In the genomic region with DNA sequence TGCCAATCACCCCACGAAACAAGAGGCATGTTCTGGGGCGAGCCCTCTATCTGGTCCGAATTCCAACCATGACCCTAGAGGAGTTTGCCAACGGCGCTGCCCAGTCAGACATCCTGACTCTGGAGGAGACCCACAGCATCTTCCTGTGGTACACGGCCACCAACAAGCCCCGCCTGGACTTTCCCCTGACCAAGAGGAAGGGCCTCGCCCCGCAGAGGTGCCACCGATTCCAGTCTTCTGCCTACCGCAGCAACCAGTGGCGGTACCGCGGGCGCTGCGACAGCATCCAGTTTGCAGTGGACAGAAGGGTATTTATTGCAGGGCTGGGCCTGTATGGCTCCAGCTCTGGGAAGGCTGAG, we compare ENCODE assay signal across 11 cellular contexts. TPM values are rescaled to one million over a fixed set of nuclear protein-coding genes. Genes with fewer than 3 reads are reported as not detected.
DNase-seq lines count a peak whose midpoint lies in the region; ATAC-seq, FAIRE-seq and TF ChIP-seq lines count a peak whose summit lies in the region.
"Had no signal": no experiment of that assay in that cellular context is flagged by ENCODE, and none has a peak within 500 bp of the region (broad histone marks: within the 10 kb centered on the region; RNA-seq: fewer than 3 reads in every experiment).

No MANE protein-coding gene starts in this region.

- POLR2A ChIA-PET in A673 (lab: Charles Lee; ENCODE audit: low non-redundant PET) (no interaction called here), Caco-2 (lab: Charles Lee) (interaction anchor here (0.7 kb wide), 1 partner anchor 65 kb away, joined by 3 read pairs; a partner anchor contains a TSS)
- POLR2A ChIA-PET in naive thymus-derived CD4-positive, alpha-beta T cell (lab: Charles Lee) = interaction anchor here (2.5 kb wide), 1 partner anchor 51 kb away, joined by 9 read pairs; a partner anchor contains a TSS

- BruUV-seq in A673 (replicated peaks; lab: Mats Ljungman, UMichigan) (no TSS peak), Caco-2 (replicated peaks; lab: Mats Ljungman, UMichigan) (TSS peak; percentile 62)

- no peak for DNase-seq in A673 (ENCODE audit: low spot score)
- no peak for DNase-seq in Caco-2
- DNase-seq in activated naive CD8-positive, alpha-beta T cell treated with anti-CD3 and anti-CD28 coated beads for 36 hours = no peak
- DNase-seq in naive thymus-derived CD4-positive, alpha-beta T cell = no peak
- no peak for DNase-seq in GM19239 (ENCODE audit: insufficient read length, low spot score)
- DNase-seq in effector CD4-positive, alpha-beta T cell = no peak
- no peak for DNase-seq in T1000 (lab: John Stamatoyannopoulos, UW)
- DNase-seq: NCI-H2171; stimulated activated CD4-positive, alpha-beta T cell treated with anti-CD3 and anti-CD28 coated beads, Interleukin-1b, Interleukin-23, amount 100 ng/mL, for 48 hours; stimulated activated naive CD4-positive, alpha-beta T cell treated with Interleukin-2 at 50 U/mL for 16 hours had no signal

- H3K36me3 Mint-ChIP-seq in Caco-2 (ENCODE audit: insufficient read depth, unreplicated experiment) = peaks cover 52% of the 10 kb centered on the region
- peaks cover 7% of the 10 kb centered on the region for H3K36me3 Mint-ChIP-seq in activated naive CD8-positive, alpha-beta T cell treated with anti-CD3 and anti-CD28 coated beads for 36 hours
- peaks cover 0 to 14% (median 0%) of the 10 kb centered on the region in 5 donors for H3K36me3 Mint-ChIP-seq in naive thymus-derived CD4-positive, alpha-beta T cell

- ATAC-seq in naive thymus-derived CD4-positive, alpha-beta T cell = no peak
- no peak for ATAC-seq in HG02623 (IDR thresholded peaks at IDR 0.05; ENCODE audit: unreplicated experiment)

- CTCF ChIA-PET in A673 (lab: Charles Lee) (no interaction called here), Caco-2 (lab: Charles Lee) (interaction anchor here (1.2 to 1.6 kb wide), 2 partner anchors 22 to 240 kb away, joined by 6 to 7 read pairs; no protein-coding TSS in a partner anchor)
- CTCF ChIA-PET in naive thymus-derived CD4-positive, alpha-beta T cell (lab: Charles Lee) = no interaction called here

- no peaks in the 10 kb centered on the region for H3K27me3 Mint-ChIP-seq in Caco-2 (ENCODE audit: insufficient read depth, unreplicated experiment)
- H3K27me3 Mint-ChIP-seq in activated naive CD8-positive, alpha-beta T cell treated with anti-CD3 and anti-CD28 coated beads for 36 hours = no peaks in the 10 kb centered on the region
- H3K27me3 Mint-ChIP-seq in naive thymus-derived CD4-positive, alpha-beta T cell = no peaks in the 10 kb centered on the region

- TF ChIP-seq CTCF in A673 (conservative IDR thresholded peaks at IDR 0.05; ENCODE audit: low read depth, low read length) = no peak
- TF ChIP-seq CTCF in Caco-2 (IDR thresholded peaks at IDR 0.05; ENCODE audit: insufficient read depth in 1 of 2, low read depth in 1 of 2, low read length in 1 of 2, severe bottlenecking in 1 of 2, unreplicated experiment in 1 of 2) = no peak

- peaks cover 16% of the 10 kb centered on the region for H3K36me3 ChIP-seq in A673 (ENCODE audit: insufficient read depth, low read length, poor library complexity, severe bottlenecking)
- H3K36me3 ChIP-seq in Caco-2 (ENCODE audit: control insufficient read depth, insufficient read depth, low read length) = peaks cover 4% of the 10 kb centered on the region; the same call in 1 of the 2 replicates
- H3K36me3 ChIP-seq in naive thymus-derived CD4-positive, alpha-beta T cell (ENCODE audit: control insufficient read depth in 2 of 3, insufficient read depth in 3 of 3, low read length in 3 of 3) = peaks cover 0 to 39% (median 0%) of the 10 kb centered on the region in 3 experiments

- FAIRE-seq in GM19239 (lab: Jason Lieb, UNC) = no peak

- peaks cover 5% of the 10 kb centered on the region for H3K4me1 ChIP-seq in A673 (ENCODE audit: insufficient read depth, low read length, poor library complexity, severe bottlenecking)
- H3K4me1 ChIP-seq in Caco-2 = peaks cover 6% of the 10 kb centered on the region
- peaks cover 12 to 14% of the 10 kb centered on the region in 2 donors for H3K4me1 ChIP-seq in naive thymus-derived CD4-positive, alpha-beta T cell (ENCODE audit: control insufficient read depth in 2 of 2, insufficient read depth in 2 of 2, low read length in 2 of 2)

- H3K4me3 ChIP-seq in A673 (ENCODE audit: low read depth, low read length, poor library complexity, severe bottlenecking) (peak overlapping the region; percentile 59), Caco-2 (ENCODE audit: low read depth, low read length) (no peak overlapping the region)
- H3K4me3 ChIP-seq in naive thymus-derived CD4-positive, alpha-beta T cell (ENCODE audit: low read length) = no peak overlapping the region

- H3K27me3 ChIP-seq in A673 (replicated peaks; ENCODE audit: insufficient read depth, low read depth, low read length, poor library complexity) (no peaks in the 10 kb centered on the region), Caco-2 (replicated peaks; ENCODE audit: control insufficient read depth, insufficient read depth, low read length) (no peaks in the 10 kb centered on the region)
- no peaks in the 10 kb centered on the region for H3K27me3 ChIP-seq in naive thymus-derived CD4-positive, alpha-beta T cell (ENCODE audit: control insufficient read depth in 2 of 2, insufficient read depth in 2 of 2, low read length in 2 of 2)

- H3K4me1 Mint-ChIP-seq in Caco-2 (ENCODE audit: low read depth, unreplicated experiment) = peaks cover 7% of the 10 kb centered on the region
- peaks cover 31% of the 10 kb centered on the region for H3K4me1 Mint-ChIP-seq in activated naive CD8-positive, alpha-beta T cell treated with anti-CD3 and anti-CD28 coated beads for 36 hours
- peaks cover 15 to 45% (median 31%) of the 10 kb centered on the region in 7 donors for H3K4me1 Mint-ChIP-seq in naive thymus-derived CD4-positive, alpha-beta T cell

- no peak overlapping the region for H3K27ac Mint-ChIP-seq in Caco-2 (ENCODE audit: unreplicated experiment)
- no peak overlapping the region for H3K27ac Mint-ChIP-seq in activated naive CD8-positive, alpha-beta T cell treated with anti-CD3 and anti-CD28 coated beads for 36 hours
- H3K27ac Mint-ChIP-seq in naive thymus-derived CD4-positive, alpha-beta T cell = peak overlapping the region in 8 of 9 donors; percentile 21 to 88 (median 56)

- no peak overlapping the region for H3K27ac ChIP-seq in A673 (ENCODE audit: low read depth, low read length, poor library complexity, severe bottlenecking)
- H3K27ac ChIP-seq in naive thymus-derived CD4-positive, alpha-beta T cell (ENCODE audit: low read depth, low read length) = no peak overlapping the region

- intact Hi-C loops in A673 (cut with micrococcal nuclease; ENCODE audit: unreplicated experiment) = no loop called here
- intact Hi-C loops in Caco-2 (cut with micrococcal nuclease; ENCODE audit: unreplicated experiment) = no loop called here
- intact Hi-C loops in naive thymus-derived CD4-positive, alpha-beta T cell (cut with micrococcal nuclease) = no loop called here

- H3K4me3 Mint-ChIP-seq in Caco-2 (ENCODE audit: unreplicated experiment) = peak overlapping the region; percentile 29
- H3K4me3 Mint-ChIP-seq in activated naive CD8-positive, alpha-beta T cell treated with anti-CD3 and anti-CD28 coated beads for 36 hours = peak overlapping the region; percentile 73
- peak overlapping the region in 9 of 10 donors; percentile 23 to 82 (median 70) for H3K4me3 Mint-ChIP-seq in naive thymus-derived CD4-positive, alpha-beta T cell

- H3K9me3 ChIP-seq in A673 (ENCODE audit: low read depth, low read length, poor library complexity, severe bottlenecking) (no peaks in the 10 kb centered on the region), Caco-2 (no peaks in the 10 kb centered on the region)
- no peaks in the 10 kb centered on the region for H3K9me3 ChIP-seq in naive thymus-derived CD4-positive, alpha-beta T cell (ENCODE audit: control insufficient read depth in 2 of 3, low read length in 3 of 3)

- H3K9me3 Mint-ChIP-seq in Caco-2 (ENCODE audit: unreplicated experiment) = no peaks in the 10 kb centered on the region
- H3K9me3 Mint-ChIP-seq in activated naive CD8-positive, alpha-beta T cell treated with anti-CD3 and anti-CD28 coated beads for 36 hours = no peaks in the 10 kb centered on the region
- no peaks in the 10 kb centered on the region for H3K9me3 Mint-ChIP-seq in naive thymus-derived CD4-positive, alpha-beta T cell

RNA-seq across cellular contexts. Expression of a gene that starts 1.7 kb away (rescaled TPM):
- total RNA-seq in A673 (2021) = 39.5 and 39.9 TPM in 2 replicates
- total RNA-seq in Caco-2 (2022) = 22.7 and 25.3 TPM in 2 replicates
- total RNA-seq in activated naive CD8-positive, alpha-beta T cell treated with anti-CD3 and anti-CD28 coated beads for 36 hours = 10 to 100 TPM; 33.9 to 35.2 TPM
- total RNA-seq in naive thymus-derived CD4-positive, alpha-beta T cell = 10 to 100 TPM; 30.8 to 43.0 (median 40.1) TPM
- 1 to 10 TPM; 4.0 to 7.9 TPM for polyA plus RNA-seq in naive thymus-derived CD4-positive, alpha-beta T cell

RNA-seq across cellular contexts. Expression of a gene that starts 50.8 kb away (rescaled TPM):
- total RNA-seq in A673 (2021) (41.8 and 48.0 TPM in 2 replicates), Caco-2 (2022) (41.6 and 43.6 TPM in 2 replicates)
- total RNA-seq in activated naive CD8-positive, alpha-beta T cell treated with anti-CD3 and anti-CD28 coated beads for 36 hours = 10 to 100 TPM; 21.9 to 22.8 TPM
- 10 to 100 TPM; 49.8 to 75.7 (median 61.4) TPM for total RNA-seq in naive thymus-derived CD4-positive, alpha-beta T cell
- 10 to 100 TPM in 1 of 2 donors, 1 to 10 TPM in 1; 7.1 to 11.9 TPM for polyA plus RNA-seq in naive thymus-derived CD4-positive, alpha-beta T cell

Comparison
In these comparisons a context has a peak if more than half of its experiments do, and no peak if none do; other contexts are left out.
1. H3K27ac Mint-ChIP-seq: peak in naive thymus-derived CD4-positive, alpha-beta T cell (8 of 9); none in Caco-2 (single experiment) and activated naive CD8-positive, alpha-beta T cell treated with anti-CD3 and anti-CD28 coated beads for 36 hours (single experiment).
2. Peak in every context shown above with its lines, with median percentiles within 50 percentile points of each other: H3K4me3 Mint-ChIP-seq.